17 cellular contexts compared by ENCODE assay signal in the genomic region with DNA sequence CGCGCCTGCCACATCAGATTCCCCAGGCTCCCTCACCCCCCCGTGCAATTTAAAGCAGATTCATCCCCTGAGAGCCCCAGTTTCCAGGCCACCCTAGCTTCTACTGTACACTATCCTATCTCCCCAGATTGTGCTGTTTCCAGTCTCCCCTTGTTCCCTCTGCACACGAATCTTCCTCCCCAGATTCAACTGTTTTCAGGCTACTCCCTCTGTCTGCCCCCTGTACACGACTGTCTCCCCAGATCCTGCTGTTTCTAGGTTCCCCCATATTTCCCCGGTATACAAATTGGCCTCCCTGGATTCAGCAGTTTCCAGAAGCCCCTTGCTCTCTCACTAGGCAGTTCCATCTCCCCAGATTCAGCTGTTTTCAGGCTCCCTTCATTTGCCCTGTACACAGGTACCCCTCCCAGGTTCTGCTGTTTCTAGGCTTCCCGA. TPM values are rescaled to one million over a fixed set of nuclear protein-coding genes. Genes with fewer than 3 reads are reported as not detected.
DNase-seq lines count a peak whose midpoint lies in the region; ATAC-seq and TF ChIP-seq lines count a peak whose summit lies in the region.
"Had no signal": no experiment of that assay in that cellular context is flagged by ENCODE, and none has a peak within 500 bp of the region (broad histone marks: within the 10 kb centered on the region; RNA-seq: fewer than 3 reads in every experiment).

No MANE protein-coding gene starts in this region.

- peaks cover 25% of the 10 kb centered on the region for H3K27me3 Mint-ChIP-seq in GM23338 (ENCODE audit: insufficient read depth, low read depth, poor library complexity)

- H3K36me3 Mint-ChIP-seq in GM23338 (ENCODE audit: low read depth): no peaks in the 10 kb centered on the region

- DNase-seq in A673 (ENCODE audit: low spot score) (peak; percentile 91), GM23338 (ENCODE audit: low spot score) (no peak), NCI-H2227 treated with DMSO at 0.1 percent for 48 hours (lab: John Stamatoyannopoulos, UW) (peak; percentile 88), left kidney (ENCODE audit: low read depth, low spot score) (peak; percentile 70), midbrain (lab: John Stamatoyannopoulos, UW) (no peak), COLO668 (lab: John Stamatoyannopoulos, UW; ENCODE audit: unreplicated experiment) (no peak), KBM-7 (no peak)
- DNase-seq: activated CD4-positive, alpha-beta T cell treated with anti-CD3 and anti-CD28 coated beads, Interleukin-2, amount 50 U/mL, for 48 hours; activated T-cell treated with anti-CD3 and anti-CD28 coated beads, Interleukin-2, amount 50 U/mL, for 48 hours; foreskin keratinocyte; left ventricle myocardium inferior; psoas muscle had no signal

- peak overlapping the region; percentile 81 for H2AFZ ChIP-seq in GM23338

- H3K36me3 ChIP-seq in A673 (ENCODE audit: insufficient read depth, low read length, poor library complexity, severe bottlenecking) (no peaks in the 10 kb centered on the region), GM23338 (ENCODE audit: insufficient read depth) (no peaks in the 10 kb centered on the region)
- H3K36me3 ChIP-seq: left ventricle myocardium inferior had no signal

- in situ Hi-C loops in KBM-7 (cut with MboI; ENCODE audit: low pct_unique_long_range_greater_than_20kb, low sequenced_read_pairs): no loop called here

- H3K27me3 ChIP-seq in A673 (replicated peaks; ENCODE audit: insufficient read depth, low read depth, low read length, poor library complexity) (no peaks in the 10 kb centered on the region), GM23338 (ENCODE audit: insufficient read depth) (peaks cover 24% of the 10 kb centered on the region)

- no peaks in the 10 kb centered on the region for H3K9me2 ChIP-seq in GM23338 (ENCODE audit: insufficient read depth)

- no peak overlapping the region for H3K4me3 Mint-ChIP-seq in GM23338
- H3K4me3 Mint-ChIP-seq: central memory CD8-positive, alpha-beta T cell had no signal

- intact Hi-C loops in A673 (cut with micrococcal nuclease; ENCODE audit: unreplicated experiment): loop anchor here (5.0 kb wide), 1 partner anchor 172 kb away; a partner anchor contains a TSS

- H4K20me1 ChIP-seq in GM23338 (replicated peaks; ENCODE audit: insufficient read depth): 0 out of 2 replicates have a peak, but pooled peaks cover 3% of the 10 kb centered on the region

- no peak overlapping the region for H3K4me2 ChIP-seq in GM23338

- no peaks in the 10 kb centered on the region for H3K79me2 ChIP-seq in GM23338 (replicated peaks; ENCODE audit: insufficient read depth)

- ATAC-seq in GM23338 (no peak), HG02885 (IDR thresholded peaks at IDR 0.05; ENCODE audit: poor library complexity, unreplicated experiment) (no peak)
- ATAC-seq: foreskin keratinocyte, psoas muscle had no signal

- H3F3A ChIP-seq in GM23338 (replicated peaks; ENCODE audit: low read depth): peaks cover 7% of the 10 kb centered on the region; the same call in 1 of the 2 replicates

- TF ChIP-seq CTCF in A673 (conservative IDR thresholded peaks at IDR 0.05; ENCODE audit: low read depth, low read length) (no peak), GM23338 (conservative IDR thresholded peaks at IDR 0.05; ENCODE audit: low read depth in 2 of 2) (no peak)

- POLR2A ChIA-PET in A673 (lab: Charles Lee; ENCODE audit: low non-redundant PET): no interaction called here

- no peak overlapping the region; the same call in 1 of the 2 replicates for H3K27ac Mint-ChIP-seq in GM23338

- H3K4me1 Mint-ChIP-seq in GM23338: peaks cover 29% of the 10 kb centered on the region

- no TSS peak for BruUV-seq in A673 (replicated peaks; lab: Mats Ljungman, UMichigan)

- peak overlapping the region; percentile 83 for H3K27ac ChIP-seq in A673 (ENCODE audit: low read depth, low read length, poor library complexity, severe bottlenecking)
- no peak overlapping the region for H3K27ac ChIP-seq in GM23338 (ENCODE audit: low read depth)
- H3K27ac ChIP-seq: foreskin keratinocyte, left ventricle myocardium inferior, psoas muscle had no signal

- CTCF ChIA-PET in A673 (lab: Charles Lee): interaction anchor here (2.1 kb wide), 1 partner anchor 36 kb away, joined by 23 read pairs; no protein-coding TSS in a partner anchor

- peaks cover 65% of the 10 kb centered on the region for H3K4me1 ChIP-seq in A673 (ENCODE audit: insufficient read depth, low read length, poor library complexity, severe bottlenecking)
- peaks cover 5% of the 10 kb centered on the region for H3K4me1 ChIP-seq in GM23338 (ENCODE audit: insufficient read depth)

- no peak overlapping the region for H3K4me3 ChIP-seq in A673 (ENCODE audit: low read depth, low read length, poor library complexity, severe bottlenecking)
- no peak overlapping the region for H3K4me3 ChIP-seq in GM23338
- H3K4me3 ChIP-seq: left ventricle myocardium inferior, psoas muscle had no signal

- no peaks in the 10 kb centered on the region; the same call in 2 of the 3 replicates for H3K9me3 Mint-ChIP-seq in GM23338
- H3K9me3 Mint-ChIP-seq: central memory CD8-positive, alpha-beta T cell had no signal

- H3K9me3 ChIP-seq in A673 (ENCODE audit: low read depth, low read length, poor library complexity, severe bottlenecking): no peaks in the 10 kb centered on the region
- H3K9me3 ChIP-seq: left ventricle myocardium inferior, psoas muscle had no signal

TF ChIP-seq in GM23338, 12 proteins besides CTCF, POLR2A, EP300 and RAD21 (continues in another document):
- TF ChIP-seq ZNF114 (CRISPR knock-in tag; IDR thresholded peaks at IDR 0.05): no peak
- no peak for TF ChIP-seq JUNB (IDR thresholded peaks at IDR 0.05; ENCODE audit: unreplicated experiment)
- TF ChIP-seq POLR2AphosphoS5 (IDR thresholded peaks at IDR 0.05; ENCODE audit: low read depth): no peak
- no peak for TF ChIP-seq EZH2phosphoT487 (IDR thresholded peaks at IDR 0.05; ENCODE audit: unreplicated experiment)
- TF ChIP-seq, protein P1, sequence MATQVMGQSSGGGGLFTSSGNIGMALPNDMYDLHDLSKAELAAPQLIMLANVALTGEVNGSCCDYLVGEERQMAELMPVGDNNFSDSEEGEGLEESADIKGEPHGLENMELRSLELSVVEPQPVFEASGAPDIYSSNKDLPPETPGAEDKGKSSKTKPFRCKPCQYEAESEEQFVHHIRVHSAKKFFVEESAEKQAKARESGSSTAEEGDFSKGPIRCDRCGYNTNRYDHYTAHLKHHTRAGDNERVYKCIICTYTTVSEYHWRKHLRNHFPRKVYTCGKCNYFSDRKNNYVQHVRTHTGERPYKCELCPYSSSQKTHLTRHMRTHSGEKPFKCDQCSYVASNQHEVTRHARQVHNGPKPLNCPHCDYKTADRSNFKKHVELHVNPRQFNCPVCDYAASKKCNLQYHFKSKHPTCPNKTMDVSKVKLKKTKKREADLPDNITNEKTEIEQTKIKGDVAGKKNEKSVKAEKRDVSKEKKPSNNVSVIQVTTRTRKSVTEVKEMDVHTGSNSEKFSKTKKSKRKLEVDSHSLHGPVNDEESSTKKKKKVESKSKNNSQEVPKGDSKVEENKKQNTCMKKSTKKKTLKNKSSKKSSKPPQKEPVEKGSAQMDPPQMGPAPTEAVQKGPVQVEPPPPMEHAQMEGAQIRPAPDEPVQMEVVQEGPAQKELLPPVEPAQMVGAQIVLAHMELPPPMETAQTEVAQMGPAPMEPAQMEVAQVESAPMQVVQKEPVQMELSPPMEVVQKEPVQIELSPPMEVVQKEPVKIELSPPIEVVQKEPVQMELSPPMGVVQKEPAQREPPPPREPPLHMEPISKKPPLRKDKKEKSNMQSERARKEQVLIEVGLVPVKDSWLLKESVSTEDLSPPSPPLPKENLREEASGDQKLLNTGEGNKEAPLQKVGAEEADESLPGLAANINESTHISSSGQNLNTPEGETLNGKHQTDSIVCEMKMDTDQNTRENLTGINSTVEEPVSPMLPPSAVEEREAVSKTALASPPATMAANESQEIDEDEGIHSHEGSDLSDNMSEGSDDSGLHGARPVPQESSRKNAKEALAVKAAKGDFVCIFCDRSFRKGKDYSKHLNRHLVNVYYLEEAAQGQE (IDR thresholded peaks at IDR 0.05; ENCODE audit: unreplicated experiment): no peak
- no peak for TF ChIP-seq EZH2 (IDR thresholded peaks at IDR 0.05; ENCODE audit: low read depth, unreplicated experiment)
- TF ChIP-seq STAT1 (IDR thresholded peaks at IDR 0.05; ENCODE audit: unreplicated experiment): no peak
- TF ChIP-seq, protein P2, sequence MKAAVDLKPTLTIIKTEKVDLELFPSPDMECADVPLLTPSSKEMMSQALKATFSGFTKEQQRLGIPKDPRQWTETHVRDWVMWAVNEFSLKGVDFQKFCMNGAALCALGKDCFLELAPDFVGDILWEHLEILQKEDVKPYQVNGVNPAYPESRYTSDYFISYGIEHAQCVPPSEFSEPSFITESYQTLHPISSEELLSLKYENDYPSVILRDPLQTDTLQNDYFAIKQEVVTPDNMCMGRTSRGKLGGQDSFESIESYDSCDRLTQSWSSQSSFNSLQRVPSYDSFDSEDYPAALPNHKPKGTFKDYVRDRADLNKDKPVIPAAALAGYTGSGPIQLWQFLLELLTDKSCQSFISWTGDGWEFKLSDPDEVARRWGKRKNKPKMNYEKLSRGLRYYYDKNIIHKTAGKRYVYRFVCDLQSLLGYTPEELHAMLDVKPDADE (IDR thresholded peaks at IDR 0.05): no peak
- TF ChIP-seq ZNF331 (CRISPR knock-in tag; IDR thresholded peaks at IDR 0.05; ENCODE audit: low read depth): no peak
- TF ChIP-seq NANOG (IDR thresholded peaks at IDR 0.05; ENCODE audit: borderline replicate concordance): no peak
- TF ChIP-seq CREB1 (CRISPR knock-in tag; IDR thresholded peaks at IDR 0.05; ENCODE audit: low read depth): no peak

RNA-seq across cellular contexts. Expression of a gene that starts 23.0 kb away (rescaled TPM):
- total RNA-seq in A673 (2021): 2.3 TPM in 1 of 2 replicates, not detected in the other
- total RNA-seq in GM23338 (2014; rRNA removed; shearing (Covaris generic)): not detected in 2 replicates
- polyA plus RNA-seq in GM23338 (2016; fragmentation: Nextera tagmentation; extraction: Ambion mirVana): not detected in 2 replicates
- total RNA-seq: MCF 10A had no signal

RNA-seq across cellular contexts. Expression of a gene that starts 33.5 kb away (rescaled TPM):
- total RNA-seq in A673 (2021): 149 and 168 TPM in 2 replicates
- 138 and 157 TPM in 2 replicates for total RNA-seq in GM23338 (2014; rRNA removed; shearing (Covaris generic))
- polyA plus RNA-seq in GM23338 (2016; fragmentation: Nextera tagmentation; extraction: Ambion mirVana): 39.9 and 49.9 TPM in 2 replicates

RNA-seq across cellular contexts. Expression of a gene that starts 43.7 kb away (rescaled TPM):
- total RNA-seq in A673 (2021): 172 and 204 TPM in 2 replicates
- 67.0 and 106 TPM in 2 replicates for total RNA-seq in GM23338 (2014; rRNA removed; shearing (Covaris generic))
- 78.9 and 92.6 TPM in 2 replicates for polyA plus RNA-seq in GM23338 (2016; fragmentation: Nextera tagmentation; extraction: Ambion mirVana)

RNA-seq across cellular contexts. Expression of a gene that starts 56.9 kb away (rescaled TPM):
- not detected in 2 replicates for total RNA-seq in A673 (2021)
- total RNA-seq in GM23338 (2014; rRNA removed; shearing (Covaris generic)): not detected in 2 replicates
- polyA plus RNA-seq in GM23338 (2016; fragmentation: Nextera tagmentation; extraction: Ambion mirVana): 0.57 and 0.66 TPM in 2 replicates
- total RNA-seq: endothelial cell of umbilical vein, foreskin keratinocyte, MCF 10A, myocyte, psoas muscle had no signal
- polyA plus RNA-seq: endothelial cell of umbilical vein, foreskin keratinocyte had no signal

Comparison
In these comparisons a context has a peak if more than half of its experiments do, and no peak if none do; other contexts are left out.
1. DNase-seq: peak in A673 (single experiment), NCI-H2227 treated with DMSO at 0.1 percent for 48 hours (single experiment) and left kidney (single experiment); none in GM23338 (single experiment), midbrain (single experiment), COLO668 (single experiment) and KBM-7 (single experiment).